ENCODE assay signal across 14 cellular contexts in genomic region chr11:106390078-106390477, GRCh38.
DNase-seq lines count a peak whose midpoint lies in the region; ATAC-seq, FAIRE-seq and TF ChIP-seq lines count a peak whose summit lies in the region.
"Had no signal": no experiment of that assay in that cellular context is flagged by ENCODE, and none has a peak within 500 bp of the region (broad histone marks: within the 10 kb centered on the region; RNA-seq: fewer than 3 reads in every experiment).

No MANE protein-coding gene starts in this region.

- no peak overlapping the region for H3K14ac ChIP-seq in mesenchymal stem cell (ENCODE audit: low read length in 2 of 2)

- H3K9ac ChIP-seq in PC-3 (ENCODE audit: low read length) (no peak overlapping the region; the same call in 1 of the 2 replicates), astrocyte (ENCODE audit: low read length) (no peak overlapping the region), mesenchymal stem cell (ENCODE audit: low read length) (no peak overlapping the region)
- H3K9ac ChIP-seq: BLaER1, GM23248 had no signal

- H3K4me1 ChIP-seq in PC-3 (ENCODE audit: insufficient read depth, low read length) (peaks cover 45% of the 10 kb centered on the region), astrocyte (ENCODE audit: insufficient read depth, low read length) (peaks cover 27% of the 10 kb centered on the region), mesenchymal stem cell (ENCODE audit: control insufficient read depth, insufficient read depth, low read depth, low read length) (no peaks in the 10 kb centered on the region)
- H3K4me1 ChIP-seq: BLaER1 had no signal

- H3F3A ChIP-seq in PC-3 (ENCODE audit: low read length, unreplicated experiment) = peaks cover 16% of the 10 kb centered on the region

- H4K20me1 ChIP-seq in PC-3 (ENCODE audit: low read length) (no peaks in the 10 kb centered on the region), astrocyte (ENCODE audit: insufficient read depth, low read length) (no peaks in the 10 kb centered on the region)
- H4K20me1 ChIP-seq: BLaER1 had no signal

- H3K4ac ChIP-seq in mesenchymal stem cell (ENCODE audit: low read depth in 1 of 2, low read length in 2 of 2) = peak overlapping the region in 1 of 2 experiments; percentile 41

- H2AK5ac ChIP-seq in mesenchymal stem cell (ENCODE audit: low read length, severe bottlenecking) = peak overlapping the region; percentile 80

- H2BK120ac ChIP-seq in mesenchymal stem cell (ENCODE audit: low read depth, low read length) = no peak overlapping the region

- peak overlapping the region; percentile 62 for H4K91ac ChIP-seq in mesenchymal stem cell (ENCODE audit: low read length)

- TF ChIP-seq CTCF in PC-3 (conservative IDR thresholded peaks at IDR 0.05; ENCODE audit: low read depth, low read length) (no peak), astrocyte (IDR thresholded peaks at IDR 0.05; ENCODE audit: insufficient read depth, low read depth, low read length) (no peak), D721Med (IDR thresholded peaks at IDR 0.05; ENCODE audit: insufficient read depth, missing control alignments) (no peak)

- intact Hi-C loops in PC-3 (cut with micrococcal nuclease) = loop anchor here (5.0 to 10.0 kb wide), 3 partner anchors 37 to 615 kb away; no protein-coding TSS in a partner anchor

- H3K4me3 ChIP-seq in PC-3 (ENCODE audit: low read length) = no peak overlapping the region
- no peak overlapping the region for H3K4me3 ChIP-seq in astrocyte (ENCODE audit: insufficient read depth, low read depth, low read length)
- H3K4me3 ChIP-seq in mesenchymal stem cell (ENCODE audit: insufficient read depth in 1 of 2, low read depth in 1 of 2, low read length in 2 of 2) = no peak overlapping the region
- H3K4me3 ChIP-seq: BLaER1, GM23248 had no signal

- peak overlapping the region; percentile 23 to 49 for H2BK12ac ChIP-seq in mesenchymal stem cell (ENCODE audit: low read length in 2 of 2)

- no peak for FAIRE-seq in astrocyte (lab: Jason Lieb, UNC)
- peak; percentile 40 for FAIRE-seq in urothelium cell line (lab: Jason Lieb, UNC)
- no peak for FAIRE-seq in D721Med (lab: Jason Lieb, UNC)
- FAIRE-seq: GM18507 had no signal

- no peak overlapping the region for H2BK5ac ChIP-seq in mesenchymal stem cell (ENCODE audit: low read depth, low read length, poor library complexity, severe bottlenecking)

- H3K4me3 Mint-ChIP-seq in astrocyte (ENCODE audit: unreplicated experiment) = no peak overlapping the region
- H3K4me3 Mint-ChIP-seq: CD4-positive, CD25-positive, alpha-beta regulatory T cell had no signal

- no peak overlapping the region for H2BK15ac ChIP-seq in mesenchymal stem cell (ENCODE audit: low read depth, poor library complexity, severe bottlenecking)

- no peak for DNase-seq in PC-3
- DNase-seq in astrocyte (ENCODE audit: low read depth) = no peak
- no peak for DNase-seq in mesenchymal stem cell
- no peak for DNase-seq in urothelium cell line (ENCODE audit: low spot score)
- no peak for DNase-seq in islet precursor cell
- no peak for DNase-seq in D721Med (ENCODE audit: insufficient read length, low spot score)
- DNase-seq in KG1 (lab: John Stamatoyannopoulos, UW) = no peak
- DNase-seq: AML-193; CD4-positive, CD25-positive, alpha-beta regulatory T cell; DMS 273 treated with DMSO at 0.1 percent for 48 hours; GM23248; H7 had no signal

- H3K27me3 ChIP-seq in PC-3 (ENCODE audit: low read length) (no peaks in the 10 kb centered on the region), astrocyte (ENCODE audit: insufficient read depth, low read length) (no peaks in the 10 kb centered on the region), mesenchymal stem cell (ENCODE audit: control insufficient read depth in 1 of 2, insufficient read depth in 1 of 2, low read length in 2 of 2) (no peaks in the 10 kb centered on the region)
- H3K27me3 ChIP-seq: BLaER1 had no signal

- H3K27me3 Mint-ChIP-seq in astrocyte (ENCODE audit: low read depth, unreplicated experiment) = no peaks in the 10 kb centered on the region
- H3K27me3 Mint-ChIP-seq: CD4-positive, CD25-positive, alpha-beta regulatory T cell had no signal

- no peak overlapping the region for H3K27ac Mint-ChIP-seq in astrocyte (ENCODE audit: unreplicated experiment)
- H3K27ac Mint-ChIP-seq: CD4-positive, CD25-positive, alpha-beta regulatory T cell had no signal

- H3K4me1 Mint-ChIP-seq in astrocyte (ENCODE audit: low read depth, unreplicated experiment) = peaks cover 49% of the 10 kb centered on the region
- H3K4me1 Mint-ChIP-seq: CD4-positive, CD25-positive, alpha-beta regulatory T cell had no signal

- no peak overlapping the region for H3K23ac ChIP-seq in mesenchymal stem cell (ENCODE audit: low read length in 2 of 2)

- POLR2A ChIA-PET in PC-3 (lab: Charles Lee; ENCODE audit: unreplicated experiment) = no interaction called here

- H3K27ac ChIP-seq in PC-3 (ENCODE audit: low read length) (peak overlapping the region; percentile 72), astrocyte (ENCODE audit: low read depth, low read length) (peak overlapping the region; percentile 9), mesenchymal stem cell (ENCODE audit: low read length, poor library complexity, severe bottlenecking) (no peak overlapping the region)
- H3K27ac ChIP-seq: BLaER1, GM23248 had no signal

- no peaks in the 10 kb centered on the region for H3K9me3 ChIP-seq in PC-3 (ENCODE audit: low read length)
- no peaks in the 10 kb centered on the region for H3K9me3 ChIP-seq in astrocyte (ENCODE audit: insufficient read depth, low read depth, low read length)
- no peaks in the 10 kb centered on the region for H3K9me3 ChIP-seq in mesenchymal stem cell (ENCODE audit: control insufficient read depth, low read length)
- H3K9me3 ChIP-seq: BLaER1 had no signal

- H2AFZ ChIP-seq in PC-3 (ENCODE audit: low read length) (no peak overlapping the region), astrocyte (ENCODE audit: low read depth, low read length) (no peak overlapping the region), mesenchymal stem cell (ENCODE audit: low read depth, low read length) (no peak overlapping the region)
- H2AFZ ChIP-seq: GM23248 had no signal

- no TSS peak for BruUV-seq in PC-3 (replicated peaks; lab: Mats Ljungman, UMichigan)

- H4K8ac ChIP-seq in mesenchymal stem cell (ENCODE audit: low read length) = peak overlapping the region; percentile 15

- peaks cover 12% of the 10 kb centered on the region for H3K9me3 Mint-ChIP-seq in astrocyte (ENCODE audit: unreplicated experiment)

- H3K4me2 ChIP-seq in PC-3 (ENCODE audit: low read length) (peak overlapping the region; percentile 59), astrocyte (ENCODE audit: low read length) (no peak overlapping the region), mesenchymal stem cell (ENCODE audit: low read length, poor library complexity, severe bottlenecking) (no peak overlapping the region)
- H3K4me2 ChIP-seq: BLaER1 had no signal

- H3K36me3 ChIP-seq in PC-3 (ENCODE audit: low read depth, low read length) (no peaks in the 10 kb centered on the region), astrocyte (ENCODE audit: insufficient read depth, low read length) (no peaks in the 10 kb centered on the region), mesenchymal stem cell (ENCODE audit: control insufficient read depth in 1 of 2, insufficient read depth in 2 of 2, low read depth in 1 of 2, low read length in 2 of 2) (no peaks in the 10 kb centered on the region)
- H3K36me3 ChIP-seq: BLaER1 had no signal

- WGBS in mesenchymal stem cell = 92% methylated on average over 3 of the region's 3 CpGs

- ATAC-seq in PC-3 = no peak

- no peaks in the 10 kb centered on the region for H3K9me2 ChIP-seq in PC-3 (replicated peaks; ENCODE audit: low read length)

- H3K79me1 ChIP-seq in mesenchymal stem cell (replicated peaks; ENCODE audit: low read length, poor library complexity, severe bottlenecking) = no peaks in the 10 kb centered on the region

- H3K36me3 Mint-ChIP-seq in astrocyte (ENCODE audit: low read depth, unreplicated experiment) = no peaks in the 10 kb centered on the region
- H3K36me3 Mint-ChIP-seq: CD4-positive, CD25-positive, alpha-beta regulatory T cell had no signal

- peak overlapping the region; percentile 5 to 65 for H3K18ac ChIP-seq in mesenchymal stem cell (ENCODE audit: low read depth in 1 of 2, low read length in 2 of 2)

- H3K79me2 ChIP-seq in PC-3 (ENCODE audit: low read length) (no peaks in the 10 kb centered on the region), astrocyte (ENCODE audit: insufficient read depth, low read length) (no peaks in the 10 kb centered on the region)

- CTCF ChIA-PET in PC-3 (lab: Charles Lee) = no interaction called here
